12 cellular contexts compared by ENCODE assay signal in genomic region chr9:14170973-14171596, GRCh38.
DNase-seq lines count a peak whose midpoint lies in the region; ATAC-seq, FAIRE-seq and TF ChIP-seq lines count a peak whose summit lies in the region.
"Had no signal": no experiment of that assay in that cellular context is flagged by ENCODE, and none has a peak within 500 bp of the region (broad histone marks: within the 10 kb centered on the region; RNA-seq: fewer than 3 reads in every experiment).

No MANE protein-coding gene starts in this region.

- H3K27me3 ChIP-seq in ACC112 (ENCODE audit: insufficient read depth, low read length) (no peaks in the 10 kb centered on the region), bronchial epithelial cell (ENCODE audit: control insufficient read depth, insufficient read depth, low read length) (no peaks in the 10 kb centered on the region)

- TF ChIP-seq CTCF in bronchial epithelial cell (IDR thresholded peaks at IDR 0.05; ENCODE audit: insufficient read depth, low read length, severe bottlenecking): no peak

- intact Hi-C loops in left ventricle myocardium superior (cut with micrococcal nuclease): no loop called here

- H3K36me3 ChIP-seq in ACC112 (ENCODE audit: insufficient read depth, low read length) (0 out of 2 replicates have a peak, but pooled peaks cover 5% of the 10 kb centered on the region), bronchial epithelial cell (ENCODE audit: control insufficient read depth, insufficient read depth, low read length) (no peaks in the 10 kb centered on the region)

- no peak for FAIRE-seq in bronchial epithelial cell (lab: Jason Lieb, UNC)
- FAIRE-seq: G401.6 had no signal

- peak; percentile 92 for DNase-seq in bronchial epithelial cell (ENCODE audit: low read depth)
- no peak for DNase-seq in stimulated activated CD4-positive, alpha-beta T cell treated with anti-CD3 and anti-CD28 coated beads, Interleukin-2, amount 100 ng/mL, for 48 hours
- no peak for DNase-seq in activated CD4-positive, CD25-positive, alpha-beta regulatory T cell (lab: John Stamatoyannopoulos, UW)
- DNase-seq in left ventricle myocardium superior: no peak
- DNase-seq in NCI-H2029 treated with DMSO at 0.1 percent for 48 hours (lab: John Stamatoyannopoulos, UW): no peak
- DNase-seq: activated CD4-positive, CD25-positive, alpha-beta regulatory T cell treated with anti-CD3 and anti-CD28 coated beads, Interleukin-2, amount 50 U/mL, for 72 hours; activated naive CD4-positive, alpha-beta T cell treated with Interleukin-2 at 50 U/mL for 16 hours; naive B cell had no signal

- H2AFZ ChIP-seq in ACC112 (ENCODE audit: low read length, unreplicated experiment): no peak overlapping the region

- ATAC-seq in GM21360 (IDR thresholded peaks at IDR 0.05; ENCODE audit: unreplicated experiment) (peak; percentile 64), HG03378 (IDR thresholded peaks at IDR 0.05; ENCODE audit: unreplicated experiment) (peak; percentile 89), left ventricle myocardium superior (no peak)

- peak overlapping the region; percentile 46 for H3K27ac ChIP-seq in ACC112 (ENCODE audit: low read depth, low read length)

- H3K4me3 ChIP-seq in ACC112 (ENCODE audit: low read depth, low read length) (no peak overlapping the region), bronchial epithelial cell (ENCODE audit: low read depth, low read length) (no peak overlapping the region)

- peaks cover 8% of the 10 kb centered on the region for H3K79me2 ChIP-seq in ACC112 (ENCODE audit: control insufficient read depth, insufficient read depth, low read length, unreplicated experiment)

- peaks cover 17% of the 10 kb centered on the region for H3K4me1 ChIP-seq in ACC112 (ENCODE audit: control insufficient read depth, insufficient read depth, low read length, unreplicated experiment)
